Comparison of ENCODE assay signal across 17 cellular contexts in the genomic region with DNA sequence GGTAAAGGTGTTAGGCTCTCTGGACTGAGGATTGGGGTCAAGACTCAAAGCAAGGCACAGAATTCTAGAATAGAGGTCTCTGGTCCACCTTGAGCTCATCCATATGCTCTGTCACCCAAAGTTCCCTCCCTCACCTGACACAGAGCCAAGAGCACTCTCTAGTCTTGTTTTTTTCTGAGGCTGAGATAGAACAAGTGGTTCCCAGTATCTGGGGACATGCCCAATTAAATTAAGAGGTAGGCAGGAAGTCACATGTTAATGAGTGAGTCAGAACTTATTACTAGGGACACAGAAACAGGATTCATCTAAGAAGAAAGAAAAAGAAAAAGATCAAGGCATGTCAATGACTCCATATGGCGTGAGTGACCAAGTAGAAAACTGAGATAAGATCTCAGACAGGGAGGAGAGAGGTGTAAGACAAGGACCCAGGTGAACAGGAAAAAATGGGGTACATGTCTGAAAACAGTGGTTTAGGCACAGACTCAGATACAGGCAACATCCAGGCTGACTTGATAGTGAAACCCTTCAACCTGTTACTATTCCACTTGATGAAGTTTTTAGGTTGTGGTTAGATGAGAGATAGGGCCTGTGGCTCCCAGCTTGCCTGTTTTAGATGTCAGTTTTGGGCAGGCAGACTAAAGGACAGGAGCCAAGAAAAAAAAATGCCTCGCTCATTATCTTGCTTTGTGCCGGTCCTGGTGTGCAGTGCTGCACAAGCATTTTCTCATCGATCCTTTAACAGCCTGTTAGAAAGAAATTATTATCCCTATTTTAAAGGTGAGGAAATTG.
DNase-seq lines count a peak whose midpoint lies in the region; ATAC-seq and TF ChIP-seq lines count a peak whose summit lies in the region.
"Had no signal": no experiment of that assay in that cellular context is flagged by ENCODE, and none has a peak within 500 bp of the region (broad histone marks: within the 10 kb centered on the region; RNA-seq: fewer than 3 reads in every experiment).

No MANE protein-coding gene starts in this region.

- H4K20me1 ChIP-seq in BLaER1 treated with 17β-estradiol and CSF1 and Interleukin-3, amounts not matched to agents 10 nM and 100 nM, result no peaks in the 10 kb centered on the region

- 85% methylated on average over 4 of the region's 4 CpGs for WGBS in lung, 2 donors

- ATAC-seq in lung (ENCODE audit: insufficient read depth, low FRiP score), result peak; percentile 39
- ATAC-seq in mucosa of descending colon, result no peak
- ATAC-seq: K562 had no signal

- H3K27me3 ChIP-seq in BLaER1 treated with 17β-estradiol and CSF1 and Interleukin-3, amounts not matched to agents 10 nM and 100 nM, result no peaks in the 10 kb centered on the region
- no peaks in the 10 kb centered on the region for H3K27me3 ChIP-seq in lung (ENCODE audit: control insufficient read depth, insufficient read depth)

- peak; percentile 5 for DNase-seq in DMS79 treated with DMSO at 0.1 percent for 48 hours (lab: John Stamatoyannopoulos, UW)
- no peak for DNase-seq in DMS79 (lab: John Stamatoyannopoulos, UW)
- DNase-seq in OCI-M1 (lab: John Stamatoyannopoulos, UW), result peak; percentile 10
- DNase-seq in lung (ENCODE audit: low spot score), result peak; percentile 31
- no peak for DNase-seq in NCI-H1092 (lab: John Stamatoyannopoulos, UW)
- no peak for DNase-seq in anterior cingulate cortex (lab: John Stamatoyannopoulos, UW)
- DNase-seq in mucosa of descending colon, result no peak
- DNase-seq: 8988T; C1 segment of cervical spinal cord; DMS53; NCI-H1436 treated with DMSO at 0.1 percent for 48 hours; NCI-H2081; NCI-H226; NCI-H524 treated with DMSO at 0.1 percent for 48 hours; NK-92 treated with Interleukin-12 subunit alpha and Interleukin-12 subunit beta, amount 100 ng/mL, for 24 hours had no signal

- peaks cover 24 to 33% (median 30%) of the 10 kb centered on the region in 10 experiments for H3K4me1 ChIP-seq in BLaER1 treated with 17β-estradiol and CSF1 and Interleukin-3, amounts not matched to agents 10 nM and 100 nM
- H3K4me1 ChIP-seq in lung (ENCODE audit: control insufficient read depth in 2 of 2, insufficient read depth in 2 of 2, low read length in 2 of 2), result peaks cover 0 to 2% of the 10 kb centered on the region in 2 donors
- H3K4me1 ChIP-seq in mucosa of descending colon (ENCODE audit: low read depth), result no peaks in the 10 kb centered on the region

- H3K9me3 ChIP-seq in BLaER1 treated with 17β-estradiol and CSF1 and Interleukin-3, amounts not matched to agents 10 nM and 100 nM (replicated peaks in 1 of 11), result no peaks in the 10 kb centered on the region
- H3K9me3 ChIP-seq in lung (ENCODE audit: control insufficient read depth in 2 of 2, insufficient read depth in 1 of 2, low read length in 1 of 2), result no peaks in the 10 kb centered on the region
- H3K9me3 ChIP-seq in mucosa of descending colon, result no peaks in the 10 kb centered on the region

- H3K9ac ChIP-seq in BLaER1 treated with 17β-estradiol and CSF1 and Interleukin-3, amounts not matched to agents 10 nM and 100 nM, result no peak overlapping the region

- H3K4me2 ChIP-seq in BLaER1 treated with 17β-estradiol and CSF1 and Interleukin-3, amounts not matched to agents 10 nM and 100 nM, result peak overlapping the region; percentile 32 to 80 (median 69)

- no peak overlapping the region for H3K4me3 ChIP-seq in BLaER1 treated with 17β-estradiol and CSF1 and Interleukin-3, amounts not matched to agents 10 nM and 100 nM
- H3K4me3 ChIP-seq in lung, result no peak overlapping the region
- H3K4me3 ChIP-seq in mucosa of descending colon, result no peak overlapping the region
- H3K4me3 ChIP-seq: K562 had no signal

- intact Hi-C loops in mucosa of descending colon (cut with DNase I, micrococcal nuclease), result no loop called here

- TF ChIP-seq CTCF in lung (IDR thresholded peaks at IDR 0.05; ENCODE audit: control extremely low read depth, extremely low read depth), result no peak
- no peak for TF ChIP-seq CTCF in mucosa of descending colon (IDR thresholded peaks at IDR 0.05)

- H3K36me3 ChIP-seq in BLaER1 treated with 17β-estradiol and CSF1 and Interleukin-3, amounts not matched to agents 10 nM and 100 nM, result no peaks in the 10 kb centered on the region
- H3K36me3 ChIP-seq in lung (ENCODE audit: control insufficient read depth in 2 of 2, insufficient read depth in 2 of 2, low read length in 2 of 2) (no peaks in the 10 kb centered on the region), mucosa of descending colon (ENCODE audit: low read depth) (no peaks in the 10 kb centered on the region)

- no peak overlapping the region for H3K27ac ChIP-seq in BLaER1 treated with 17β-estradiol and CSF1 and Interleukin-3, amounts not matched to agents 10 nM and 100 nM
- H3K27ac ChIP-seq in lung (ENCODE audit: low read depth in 1 of 2, low read length in 1 of 2), result no peak overlapping the region

Comparison
In these comparisons a context has a peak if more than half of its experiments do, and no peak if none do; other contexts are left out.
1. DNase-seq: peak in DMS79 treated with DMSO at 0.1 percent for 48 hours (single experiment), OCI-M1 (single experiment) and lung (single experiment); none in DMS79 (single experiment), NCI-H1092 (single experiment), anterior cingulate cortex (0 of 58) and mucosa of descending colon (0 of 3).